ENCODE assay signal across 8 cellular contexts in genomic region chr7:117110480-117111315, GRCh38.
DNase-seq lines count a peak whose midpoint lies in the region; ATAC-seq and TF ChIP-seq lines count a peak whose summit lies in the region.

No MANE protein-coding gene starts in this region.

- peaks cover 4% of the 10 kb centered on the region for H3K36me3 Mint-ChIP-seq in T-helper 2 cell treated with Interferon-gamma antibody and Interleukin-4, amounts not matched to agents 5 μg/mL and 100 μg/mL, for 36 hours (ENCODE audit: low read depth)
- peaks cover 7% of the 10 kb centered on the region in 2 donors for H3K36me3 Mint-ChIP-seq in stimulated activated naive B cell treated with anti-CD40 and anti-IgM and Interleukin-4, amounts not matched to agents 10 μg/mL and 1 μg/mL and 100 μg/mL, for 72 hours
- peaks cover 14% of the 10 kb centered on the region for H3K36me3 Mint-ChIP-seq in neural progenitor cell

- peak overlapping the region; percentile 38 for H3K4me3 Mint-ChIP-seq in T-helper 2 cell treated with Interferon-gamma antibody and Interleukin-4, amounts not matched to agents 5 μg/mL and 100 μg/mL, for 36 hours
- H3K4me3 Mint-ChIP-seq in stimulated activated naive B cell treated with anti-CD40 and anti-IgM and Interleukin-4, amounts not matched to agents 10 μg/mL and 1 μg/mL and 100 μg/mL, for 72 hours, result peak overlapping the region; percentile 25 to 39
- H3K4me3 Mint-ChIP-seq in neural progenitor cell, result no peak overlapping the region

- no peaks in the 10 kb centered on the region for H3F3A ChIP-seq in neural progenitor cell (ENCODE audit: low read depth)

- H3K27ac Mint-ChIP-seq in T-helper 2 cell treated with Interferon-gamma antibody and Interleukin-4, amounts not matched to agents 5 μg/mL and 100 μg/mL, for 36 hours, result no peak overlapping the region
- H3K27ac Mint-ChIP-seq in stimulated activated naive B cell treated with anti-CD40 and anti-IgM and Interleukin-4, amounts not matched to agents 10 μg/mL and 1 μg/mL and 100 μg/mL, for 72 hours, result peak overlapping the region; percentile 84
- no peak overlapping the region for H3K27ac Mint-ChIP-seq in neural progenitor cell

- H3K27me3 Mint-ChIP-seq in T-helper 2 cell treated with Interferon-gamma antibody and Interleukin-4, amounts not matched to agents 5 μg/mL and 100 μg/mL, for 36 hours (ENCODE audit: low read depth), result peaks cover 5% of the 10 kb centered on the region
- H3K27me3 Mint-ChIP-seq in stimulated activated naive B cell treated with anti-CD40 and anti-IgM and Interleukin-4, amounts not matched to agents 10 μg/mL and 1 μg/mL and 100 μg/mL, for 72 hours, result peaks cover 0 to 7% of the 10 kb centered on the region in 2 donors
- no peaks in the 10 kb centered on the region for H3K27me3 Mint-ChIP-seq in neural progenitor cell (ENCODE audit: insufficient read depth, low read depth)

- H3K9me3 Mint-ChIP-seq in T-helper 2 cell treated with Interferon-gamma antibody and Interleukin-4, amounts not matched to agents 5 μg/mL and 100 μg/mL, for 36 hours, result no peaks in the 10 kb centered on the region
- H3K9me3 Mint-ChIP-seq in stimulated activated naive B cell treated with anti-CD40 and anti-IgM and Interleukin-4, amounts not matched to agents 10 μg/mL and 1 μg/mL and 100 μg/mL, for 72 hours, result peaks cover 5 to 9% of the 10 kb centered on the region in 2 donors
- peaks cover 10% of the 10 kb centered on the region for H3K9me3 Mint-ChIP-seq in neural progenitor cell

- H3K9me3 ChIP-seq in endocrine pancreas (ENCODE audit: control insufficient read depth, low read length) (no peaks in the 10 kb centered on the region), neural progenitor cell (ENCODE audit: low read depth) (no peaks in the 10 kb centered on the region)

- H3K4me1 Mint-ChIP-seq in T-helper 2 cell treated with Interferon-gamma antibody and Interleukin-4, amounts not matched to agents 5 μg/mL and 100 μg/mL, for 36 hours (ENCODE audit: low read depth), result peaks cover 16% of the 10 kb centered on the region
- H3K4me1 Mint-ChIP-seq in stimulated activated naive B cell treated with anti-CD40 and anti-IgM and Interleukin-4, amounts not matched to agents 10 μg/mL and 1 μg/mL and 100 μg/mL, for 72 hours, result peaks cover 22 to 29% of the 10 kb centered on the region in 2 donors
- peaks cover 6% of the 10 kb centered on the region for H3K4me1 Mint-ChIP-seq in neural progenitor cell

- H3K79me2 ChIP-seq in neural progenitor cell (ENCODE audit: low read depth), result no peaks in the 10 kb centered on the region

- no peak overlapping the region for H3K4me2 ChIP-seq in neural progenitor cell

- ATAC-seq in GM18907 (IDR thresholded peaks at IDR 0.05; ENCODE audit: unreplicated experiment), result peak; percentile 98
- peak; percentile 92 for ATAC-seq in HG02840 (IDR thresholded peaks at IDR 0.05; ENCODE audit: low FRiP score, unreplicated experiment)
- peak; percentile 97 for ATAC-seq in stimulated activated naive B cell treated with anti-CD40 and anti-IgM and Interleukin-4, amounts not matched to agents 10 μg/mL and 1 μg/mL and 100 μg/mL, for 72 hours (replicated peaks)

- TF ChIP-seq CTCF in neural progenitor cell (IDR thresholded peaks at IDR 0.05), result no peak

- H2AFZ ChIP-seq in neural progenitor cell (replicated peaks), result no peak overlapping the region

- H3K27ac ChIP-seq in neural progenitor cell, result no peak overlapping the region

- H4K20me1 ChIP-seq in neural progenitor cell (ENCODE audit: low read depth), result no peaks in the 10 kb centered on the region

- no peaks in the 10 kb centered on the region for H3K36me3 ChIP-seq in endocrine pancreas (ENCODE audit: control insufficient read depth, insufficient read depth, low read length)
- H3K36me3 ChIP-seq in neural progenitor cell, result no peaks in the 10 kb centered on the region

- H3K4me3 ChIP-seq in endocrine pancreas (ENCODE audit: control insufficient read depth, insufficient read depth, low read length) (no peak overlapping the region), neural progenitor cell (no peak overlapping the region)

- H3K4me1 ChIP-seq in endocrine pancreas (ENCODE audit: control insufficient read depth, insufficient read depth, low read length) (peaks cover 10% of the 10 kb centered on the region), neural progenitor cell (no peaks in the 10 kb centered on the region)

- DNase-seq in T-helper 2 cell treated with Interferon-gamma antibody and Interleukin-4, amounts not matched to agents 5 μg/mL and 100 μg/mL, for 36 hours (ENCODE audit: low spot score), result peak; percentile 67
- DNase-seq in stimulated activated naive B cell treated with anti-CD40 and anti-IgM and Interleukin-4, amounts not matched to agents 10 μg/mL and 1 μg/mL and 100 μg/mL, for 72 hours, result peak; percentile 49
- DNase-seq in neural progenitor cell (ENCODE audit: low spot score), result no peak
- DNase-seq in MV-4-11 (lab: John Stamatoyannopoulos, UW), result no peak
- no peak for DNase-seq in mesenteric fat pad (ENCODE audit: low spot score)

- H3K27me3 ChIP-seq in endocrine pancreas (ENCODE audit: control insufficient read depth, insufficient read depth, low read length), result no peaks in the 10 kb centered on the region
- no peaks in the 10 kb centered on the region for H3K27me3 ChIP-seq in neural progenitor cell

- H3K9ac ChIP-seq in endocrine pancreas (ENCODE audit: control insufficient read depth, insufficient read depth, low read length) (peak overlapping the region; percentile 19), neural progenitor cell (no peak overlapping the region)

Comparison
In these comparisons a context has a peak if more than half of its experiments do, and no peak if none do; other contexts are left out.
1. DNase-seq: peak in T-helper 2 cell treated with Interferon-gamma antibody and Interleukin-4, amounts not matched to agents 5 μg/mL and 100 μg/mL, for 36 hours (single experiment) and stimulated activated naive B cell treated with anti-CD40 and anti-IgM and Interleukin-4, amounts not matched to agents 10 μg/mL and 1 μg/mL and 100 μg/mL, for 72 hours (single experiment); none in neural progenitor cell (single experiment), MV-4-11 (single experiment) and mesenteric fat pad (single experiment).
2. Peak in every context shown above with its lines, with median percentiles within 50 percentile points of each other: ATAC-seq.